Comparison of ENCODE assay signal across 1 cellular context in the genomic region with DNA sequence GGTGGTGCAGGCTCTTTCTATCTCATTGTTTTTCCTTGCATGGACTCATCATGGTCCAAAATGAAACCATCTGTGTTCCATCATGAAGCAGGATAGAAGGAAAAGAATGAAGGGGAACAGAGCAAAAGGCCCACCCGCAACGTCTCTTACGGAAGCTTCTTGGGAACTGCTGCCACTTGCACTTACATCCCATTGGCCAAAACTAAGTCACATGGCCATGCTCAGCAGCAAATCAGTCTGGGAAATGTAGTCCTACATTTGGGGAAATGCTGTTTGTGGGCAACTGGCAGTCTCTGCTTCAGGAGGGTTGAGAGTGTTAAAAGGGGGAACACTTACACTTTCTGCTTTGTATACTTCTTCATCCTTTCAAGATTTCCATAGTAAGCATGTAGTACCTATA.
TF ChIP-seq lines count a peak whose summit lies in the region.

No MANE protein-coding gene starts in this region.

TF ChIP-seq in K562, 482 proteins besides CTCF, POLR2A, EP300 and RAD21 (continued from another document):
- TF ChIP-seq ATF1 (CRISPR knock-in tag; IDR thresholded peaks at IDR 0.05) (no peak), ATF1 (tag; IDR thresholded peaks at IDR 0.05) (peak; percentile 19; the same call in 1 of the 2 replicates), CREM (IDR thresholded peaks at IDR 0.05; ENCODE audit: low read depth) (peak; percentile 67; the same call in 1 of the 2 replicates), FOS (IDR thresholded peaks at IDR 0.05; ENCODE audit: extremely low read depth, insufficient read length) (peak; percentile 87), HCFC1 (IDR thresholded peaks at IDR 0.05; ENCODE audit: low read depth, low read length) (peak; percentile 89), FOXA3 (CRISPR knock-in tag; conservative IDR thresholded peaks at IDR 0.05 in 1 of 2, IDR thresholded peaks at IDR 0.05 in 1 of 2) (no peak), RAD51 (IDR thresholded peaks at IDR 0.05; ENCODE audit: borderline replicate concordance, low read depth) (peak; percentile 91), RFX5 (IDR thresholded peaks at IDR 0.05; ENCODE audit: low read depth, low read length) (no peak), VEZF1 (CRISPR knock-in tag; IDR thresholded peaks at IDR 0.05) (peak; percentile 26; the same call in 1 of the 2 replicates), NR2C1 (IDR thresholded peaks at IDR 0.05) (peak; percentile 49; the same call in 1 of the 2 replicates), NR2C1 (tag; IDR thresholded peaks at IDR 0.05) (peak; percentile 73), ZNF277 (CRISPR knock-in tag; IDR thresholded peaks at IDR 0.05; ENCODE audit: borderline replicate concordance) (no peak), HMGN3 (IDR thresholded peaks at IDR 0.05; ENCODE audit: borderline replicate concordance, extremely low read depth, insufficient read length, low read depth, low read length) (no peak), DMBX1 (CRISPR knock-in tag; IDR thresholded peaks at IDR 0.05; ENCODE audit: borderline replicate concordance) (no peak)
- TF ChIP-seq, protein P1, sequence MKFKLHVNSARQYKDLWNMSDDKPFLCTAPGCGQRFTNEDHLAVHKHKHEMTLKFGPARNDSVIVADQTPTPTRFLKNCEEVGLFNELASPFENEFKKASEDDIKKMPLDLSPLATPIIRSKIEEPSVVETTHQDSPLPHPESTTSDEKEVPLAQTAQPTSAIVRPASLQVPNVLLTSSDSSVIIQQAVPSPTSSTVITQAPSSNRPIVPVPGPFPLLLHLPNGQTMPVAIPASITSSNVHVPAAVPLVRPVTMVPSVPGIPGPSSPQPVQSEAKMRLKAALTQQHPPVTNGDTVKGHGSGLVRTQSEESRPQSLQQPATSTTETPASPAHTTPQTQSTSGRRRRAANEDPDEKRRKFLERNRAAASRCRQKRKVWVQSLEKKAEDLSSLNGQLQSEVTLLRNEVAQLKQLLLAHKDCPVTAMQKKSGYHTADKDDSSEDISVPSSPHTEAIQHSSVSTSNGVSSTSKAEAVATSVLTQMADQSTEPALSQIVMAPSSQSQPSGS (CRISPR knock-in tag; IDR thresholded peaks at IDR 0.05), result no peak
